Comparison of ENCODE assay signal across 18 cellular contexts in the genomic region with DNA sequence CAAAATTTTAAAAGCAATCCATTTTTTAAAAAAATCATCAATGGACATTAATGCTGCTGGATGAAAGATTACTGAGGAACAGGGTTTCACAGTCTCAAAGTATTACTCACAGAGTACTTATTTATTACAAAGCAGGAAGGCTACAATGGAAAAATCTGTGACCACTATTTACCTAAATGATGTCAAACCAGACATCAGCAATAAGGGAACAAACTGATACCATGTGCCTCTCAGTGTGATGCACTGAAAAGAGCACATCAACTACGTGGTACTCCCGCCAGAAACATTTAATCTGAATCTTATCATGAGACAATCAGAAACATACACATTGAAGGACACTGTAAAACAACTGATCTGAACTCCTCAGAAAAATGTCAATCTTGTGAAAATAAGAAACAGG.
DNase-seq lines count a peak whose midpoint lies in the region; ATAC-seq, FAIRE-seq and TF ChIP-seq lines count a peak whose summit lies in the region.
"Had no signal": no experiment of that assay in that cellular context is flagged by ENCODE, and none has a peak within 500 bp of the region (broad histone marks: within the 10 kb centered on the region; RNA-seq: fewer than 3 reads in every experiment).

No MANE protein-coding gene starts in this region.

- ATAC-seq in A549 (peak; percentile 66 to 68), right lobe of liver (peak in 3 of 4 donors; percentile 23 to 57 (median 37)), HG03460 (IDR thresholded peaks at IDR 0.05; ENCODE audit: unreplicated experiment) (no peak), GM21528 (IDR thresholded peaks at IDR 0.05; ENCODE audit: low FRiP score, unreplicated experiment) (no peak)
- ATAC-seq: GM23338 had no signal

- POLR2A ChIA-PET in A549 (lab: Yijun Ruan, JAX) = interaction anchor here (1.2 to 1.5 kb wide), 2 partner anchors 19 to 198 kb away, joined by 3 read pairs; no protein-coding TSS in a partner anchor

- FAIRE-seq in A549 (lab: Jason Lieb, UNC) = no peak
- FAIRE-seq: GM12892 had no signal

- H3K4me1 Mint-ChIP-seq in chondrocyte (ENCODE audit: low read depth) = peaks cover 51% of the 10 kb centered on the region

- H3K27me3 ChIP-seq in right lobe of liver (no peaks in the 10 kb centered on the region), left ventricle myocardium inferior (ENCODE audit: low read depth) (no peaks in the 10 kb centered on the region)
- H3K27me3 ChIP-seq: hepatocyte, neutrophil, uterus had no signal

- WGBS in A549 (ENCODE audit: missing lambda C conversion rate) = 4% methylated on average over 2 of the region's 2 CpGs
- 34% methylated on average over 2 of the region's 2 CpGs for WGBS in right lobe of liver (ENCODE audit: insufficient coverage, low coverage, low lambda C conversion rate, missing lambda C conversion rate)

- H3K27ac ChIP-seq in A549 (peak overlapping the region; percentile 94 to 95), right lobe of liver (peak overlapping the region in 2 of 3 donors; percentile 0 to 61), left ventricle myocardium inferior (replicated peaks) (no peak overlapping the region)
- H3K27ac ChIP-seq: hepatocyte, neutrophil, uterus had no signal

- no peak overlapping the region for H3K4me3 ChIP-seq in A549
- H3K4me3 ChIP-seq in right lobe of liver = no peak overlapping the region
- H3K4me3 ChIP-seq in left ventricle myocardium inferior = no peak overlapping the region
- H3K4me3 ChIP-seq: GM23338, hepatocyte, uterus had no signal

- H3K36me3 Mint-ChIP-seq in chondrocyte (ENCODE audit: low read depth) = no peaks in the 10 kb centered on the region

- peaks cover 96% of the 10 kb centered on the region for H3K4me1 ChIP-seq in A549
- peaks cover 0 to 62% (median 20%) of the 10 kb centered on the region in 4 donors for H3K4me1 ChIP-seq in right lobe of liver
- peaks cover 55% of the 10 kb centered on the region for H3K4me1 ChIP-seq in left ventricle myocardium inferior

- no peak overlapping the region for H3K4me3 Mint-ChIP-seq in chondrocyte (ENCODE audit: unreplicated experiment)
- H3K4me3 Mint-ChIP-seq: activated B cell treated with CpG ODN at 0.5 μM for 24 hours, endodermal cell, GM23338, memory B cell had no signal

- DNase-seq in A549 (ENCODE audit: low read depth in 1 of 2, low spot score in 1 of 2) (peak; percentile 60 to 92), NCI-H774 (lab: John Stamatoyannopoulos, UW) (peak; percentile 39), chondrocyte (ENCODE audit: low spot score) (no peak), right lobe of liver (no peak), SW480 (ENCODE audit: low spot score) (no peak), left ventricle myocardium inferior (no peak)
- DNase-seq: activated B cell treated with CpG ODN at 0.5 μM for 24 hours, DMS79 treated with DMSO at 0.1 percent for 48 hours, endodermal cell, NCI-H187 treated with DMSO at 0.1 percent for 48 hours, uterus had no signal

- intact Hi-C loops in right lobe of liver (cut with DNase I) (no loop called here), left ventricle myocardium inferior (cut with micrococcal nuclease) (no loop called here)

- H3K4me2 ChIP-seq in A549 = peak overlapping the region; percentile 58
- H3K4me2 ChIP-seq: GM23338, hepatocyte had no signal

- TF ChIP-seq CTCF in A549 (IDR thresholded peaks at IDR 0.05) (no peak), chondrocyte (IDR thresholded peaks at IDR 0.05) (no peak), right lobe of liver (IDR thresholded peaks at IDR 0.05) (no peak), left ventricle myocardium inferior (IDR thresholded peaks at IDR 0.05; ENCODE audit: borderline replicate concordance) (no peak)

- no peaks in the 10 kb centered on the region for H3K36me3 ChIP-seq in right lobe of liver
- no peaks in the 10 kb centered on the region for H3K36me3 ChIP-seq in left ventricle myocardium inferior
- H3K36me3 ChIP-seq: neutrophil, uterus had no signal

- CTCF ChIA-PET in A549 (lab: Yijun Ruan, JAX) = interaction anchor here (1.3 to 2.0 kb wide), 3 partner anchors 18 to 205 kb away, joined by 3 to 4 read pairs (median 4); no protein-coding TSS in a partner anchor

- TF ChIP-seq EP300 in A549 (IDR thresholded peaks at IDR 0.05) = peak; percentile 73 to 79; a peak in 2 of 5 replicates

- H3K9me3 ChIP-seq in A549 (no peaks in the 10 kb centered on the region), right lobe of liver (no peaks in the 10 kb centered on the region), left ventricle myocardium inferior (replicated peaks) (no peaks in the 10 kb centered on the region)
- H3K9me3 ChIP-seq: neutrophil, uterus had no signal

- H3K9me3 Mint-ChIP-seq in chondrocyte (ENCODE audit: low read depth) = no peaks in the 10 kb centered on the region
- H3K9me3 Mint-ChIP-seq: activated B cell treated with CpG ODN at 0.5 μM for 24 hours, endodermal cell, GM23338, memory B cell had no signal

- peak in 1 of 2 experiments; percentile 33; a peak in 2 of 5 replicates for TF ChIP-seq RAD21 in A549 (conservative IDR thresholded peaks at IDR 0.05 in 1 of 2, IDR thresholded peaks at IDR 0.05 in 1 of 2)

- no peaks in the 10 kb centered on the region for H3K27me3 Mint-ChIP-seq in chondrocyte (ENCODE audit: low read depth)
- H3K27me3 Mint-ChIP-seq: activated B cell treated with CpG ODN at 0.5 μM for 24 hours, memory B cell had no signal

- peak overlapping the region; percentile 75 for H3K27ac Mint-ChIP-seq in chondrocyte (ENCODE audit: unreplicated experiment)
- H3K27ac Mint-ChIP-seq: activated B cell treated with CpG ODN at 0.5 μM for 24 hours, endodermal cell, GM23338, memory B cell had no signal

- TF ChIP-seq POLR2A in A549 (IDR thresholded peaks at IDR 0.05; ENCODE audit: low read length) (no peak), right lobe of liver (IDR thresholded peaks at IDR 0.05) (peak; percentile 20)

TF ChIP-seq in A549, 52 proteins besides CTCF, POLR2A, EP300 and RAD21 (continues in another document):
- TF ChIP-seq, protein P1, sequence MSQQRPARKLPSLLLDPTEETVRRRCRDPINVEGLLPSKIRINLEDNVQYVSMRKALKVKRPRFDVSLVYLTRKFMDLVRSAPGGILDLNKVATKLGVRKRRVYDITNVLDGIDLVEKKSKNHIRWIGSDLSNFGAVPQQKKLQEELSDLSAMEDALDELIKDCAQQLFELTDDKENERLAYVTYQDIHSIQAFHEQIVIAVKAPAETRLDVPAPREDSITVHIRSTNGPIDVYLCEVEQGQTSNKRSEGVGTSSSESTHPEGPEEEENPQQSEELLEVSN (IDR thresholded peaks at IDR 0.05; ENCODE audit: borderline replicate concordance, low read depth) = peak; percentile 75; the same call in 1 of the 2 replicates
- peak; percentile 89 for TF ChIP-seq HOXB5 (CRISPR knock-in tag; IDR thresholded peaks at IDR 0.05)
- TF ChIP-seq FOSB (CRISPR knock-in tag; IDR thresholded peaks at IDR 0.05) = peak; percentile 70; the same call in 1 of the 2 replicates
- TF ChIP-seq NFE2L2 (conservative IDR thresholded peaks at IDR 0.05; ENCODE audit: low read length) = no peak
- TF ChIP-seq CEBPB (IDR thresholded peaks at IDR 0.05) = peak in 1 of 2 experiments; percentile 63; a peak in 1 of 4 replicates
- peak; percentile 95 for TF ChIP-seq MAX (IDR thresholded peaks at IDR 0.05)
- TF ChIP-seq PHF8 (IDR thresholded peaks at IDR 0.05; ENCODE audit: borderline replicate concordance, low read depth) = no peak
- peak; percentile 93; the same call in 1 of the 2 replicates for TF ChIP-seq FOXS1 (CRISPR knock-in tag; IDR thresholded peaks at IDR 0.05)
- peak; percentile 69; the same call in 1 of the 2 replicates for TF ChIP-seq ZNF302 (CRISPR knock-in tag; IDR thresholded peaks at IDR 0.05)
- TF ChIP-seq FOSL2 (IDR thresholded peaks at IDR 0.05) = no peak; the same call in 1 of the 2 replicates
- peak; percentile 91 for TF ChIP-seq FOSL2 (CRISPR knock-in tag; IDR thresholded peaks at IDR 0.05)
- TF ChIP-seq HOXB13 (CRISPR knock-in tag; IDR thresholded peaks at IDR 0.05; ENCODE audit: low read depth) = peak; percentile 90; the same call in 1 of the 2 replicates
- TF ChIP-seq ZC3H11A (IDR thresholded peaks at IDR 0.05) = no peak
- TF ChIP-seq BHLHE40 (IDR thresholded peaks at IDR 0.05; ENCODE audit: low read depth, low read length) = no peak
- TF ChIP-seq ESRRA (IDR thresholded peaks at IDR 0.05; ENCODE audit: borderline replicate concordance, low read length) = no peak
- peak; percentile 88 for TF ChIP-seq HOXA7 (CRISPR knock-in tag; IDR thresholded peaks at IDR 0.05)
- TF ChIP-seq KDM5A (IDR thresholded peaks at IDR 0.05) = no peak
- peak; percentile 31; the same call in 1 of the 3 replicates for TF ChIP-seq SMC3 (IDR thresholded peaks at IDR 0.05)
- 0 out of 2 replicates have a peak, but pooled peaks have one; percentile 42 for TF ChIP-seq HEYL (CRISPR knock-in tag; IDR thresholded peaks at IDR 0.05)
- peak; percentile 86 for TF ChIP-seq MYC (IDR thresholded peaks at IDR 0.05; ENCODE audit: borderline replicate concordance, low read length)
- TF ChIP-seq EHMT2 (IDR thresholded peaks at IDR 0.05; ENCODE audit: low read depth) = no peak
- peak; percentile 89 for TF ChIP-seq GATA3 (IDR thresholded peaks at IDR 0.05; ENCODE audit: borderline replicate concordance)
- no peak for TF ChIP-seq CHD2 (IDR thresholded peaks at IDR 0.05; ENCODE audit: low read length, partially characterized antibody)
- TF ChIP-seq EHF (CRISPR knock-in tag; IDR thresholded peaks at IDR 0.05) = peak; percentile 84
- TF ChIP-seq POLR2AphosphoS2 (conservative IDR thresholded peaks at IDR 0.05; ENCODE audit: low read length) = no peak
- TF ChIP-seq TFCP2L1 (CRISPR knock-in tag; IDR thresholded peaks at IDR 0.05) = no peak
- peak in 1 of 2 experiments; percentile 56; a peak in 1 of 5 replicates for TF ChIP-seq JUN (IDR thresholded peaks at IDR 0.05)
- TF ChIP-seq JUNB (IDR thresholded peaks at IDR 0.05) = peak; percentile 69
- TF ChIP-seq USF2 (IDR thresholded peaks at IDR 0.05) = peak; percentile 39; the same call in 1 of the 2 replicates

Comparison
In these comparisons a context has a peak if more than half of its experiments do, and no peak if none do; other contexts are left out.
1. ATAC-seq: peak in A549 (2 of 2) and right lobe of liver (3 of 4); none in HG03460 (single experiment) and GM21528 (single experiment).
2. DNase-seq: peak in A549 (2 of 2) and NCI-H774 (single experiment); none in chondrocyte (single experiment), right lobe of liver (0 of 3), SW480 (single experiment) and left ventricle myocardium inferior (single experiment).